In the genomic region with DNA sequence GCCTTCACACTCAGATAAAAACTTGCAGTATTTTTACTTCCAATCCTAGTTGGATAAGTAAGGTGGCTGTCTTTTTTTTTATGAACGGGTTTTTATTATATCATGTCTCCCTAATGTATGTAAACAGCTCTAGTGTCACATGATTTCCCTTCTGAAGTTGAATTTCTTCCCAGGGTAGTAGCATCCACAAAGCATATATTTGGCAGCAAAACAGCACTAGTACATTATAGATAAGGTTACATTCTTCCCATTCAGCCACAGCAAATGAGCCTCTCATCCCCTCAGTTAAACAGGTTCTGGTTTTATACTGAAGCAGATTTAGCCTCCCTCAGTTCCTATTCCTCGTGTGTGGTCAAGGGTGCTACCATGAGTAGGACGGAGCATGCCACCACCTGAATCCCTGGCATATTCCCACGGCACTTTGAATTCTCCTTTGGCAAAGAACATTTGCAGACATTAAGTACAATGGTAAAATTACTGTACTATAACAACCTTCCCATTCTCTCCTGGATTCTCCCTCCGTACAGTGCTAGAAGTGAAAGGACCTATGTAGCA, we compare ENCODE assay signal across 22 cellular contexts. TPM values are rescaled to one million over a fixed set of nuclear protein-coding genes. Genes with fewer than 3 reads are reported as not detected.
DNase-seq lines count a peak whose midpoint lies in the region; ATAC-seq, FAIRE-seq and TF ChIP-seq lines count a peak whose summit lies in the region.
"Had no signal": no experiment of that assay in that cellular context is flagged by ENCODE, and none has a peak within 500 bp of the region (broad histone marks: within the 10 kb centered on the region; RNA-seq: fewer than 3 reads in every experiment).

No MANE protein-coding gene starts in this region.

- no peak overlapping the region for H3K4me3 Mint-ChIP-seq in activated T-cell treated with anti-CD3 and anti-CD28 coated beads, Interleukin-2, amount 50 U/mL, for 4 hours
- H3K4me3 Mint-ChIP-seq: CD4-positive, CD25-positive, alpha-beta regulatory T cell; dendritic cell treated with granulocyte-macrophage colony-stimulating factor and Interleukin-4, amounts not matched to agents 40 ng/mL and 50 ng/mL, for 4 days had no signal

- no TSS peak for BruUV-seq in endothelial cell of umbilical vein (replicated peaks; lab: Mats Ljungman, UMichigan)

- CTCF ChIA-PET in endothelial cell of umbilical vein (lab: Charles Lee) = interaction anchor here (1.2 to 1.6 kb wide), 2 partner anchors 13 to 33 kb away, joined by 4 to 6 read pairs (median 5); no protein-coding TSS in a partner anchor

- POLR2A ChIA-PET in endothelial cell of umbilical vein (lab: Charles Lee) = no interaction called here

- 87% methylated on average over 5 of the region's 5 CpGs for WGBS in smooth muscle cell (ENCODE audit: low lambda C conversion rate)

- no peak for ATAC-seq in activated T-cell treated with anti-CD3 and anti-CD28 coated beads, Interleukin-2, amount 50 U/mL, for 4 hours
- ATAC-seq: gastroesophageal sphincter had no signal

- no peaks in the 10 kb centered on the region for H3K36me3 Mint-ChIP-seq in activated T-cell treated with anti-CD3 and anti-CD28 coated beads, Interleukin-2, amount 50 U/mL, for 4 hours (ENCODE audit: insufficient read depth)
- H3K36me3 Mint-ChIP-seq: CD4-positive, CD25-positive, alpha-beta regulatory T cell had no signal

- H3K9me3 ChIP-seq in left ventricle myocardium inferior (replicated peaks) (no peaks in the 10 kb centered on the region), endothelial cell of umbilical vein (replicated peaks; ENCODE audit: control insufficient read depth, insufficient read depth, low read length) (no peaks in the 10 kb centered on the region), smooth muscle cell (replicated peaks; ENCODE audit: low read depth) (no peaks in the 10 kb centered on the region)
- H3K9me3 ChIP-seq: gastroesophageal sphincter, MG63, tibial artery had no signal

- H3K27ac ChIP-seq in left ventricle myocardium inferior (replicated peaks) (peak overlapping the region; percentile 4), endothelial cell of umbilical vein (ENCODE audit: insufficient read depth, low read depth, low read length) (no peak overlapping the region), smooth muscle cell (ENCODE audit: low read depth) (no peak overlapping the region)
- H3K27ac ChIP-seq: brain microvascular endothelial cell, epithelial cell of prostate, gastroesophageal sphincter, PC-9, tibial artery had no signal

- H3K4me1 Mint-ChIP-seq in activated T-cell treated with anti-CD3 and anti-CD28 coated beads, Interleukin-2, amount 50 U/mL, for 4 hours (ENCODE audit: low read depth) = no peaks in the 10 kb centered on the region
- H3K4me1 Mint-ChIP-seq: CD4-positive, CD25-positive, alpha-beta regulatory T cell had no signal

- H3K79me2 ChIP-seq in endothelial cell of umbilical vein (ENCODE audit: control insufficient read depth, insufficient read depth, low read length) (no peaks in the 10 kb centered on the region), smooth muscle cell (ENCODE audit: low read depth) (no peaks in the 10 kb centered on the region)

- H3K4me1 ChIP-seq in left ventricle myocardium inferior (peaks cover 35% of the 10 kb centered on the region), endothelial cell of umbilical vein (ENCODE audit: control insufficient read depth, extremely low read depth, insufficient read depth, low read length) (peaks cover 6% of the 10 kb centered on the region), smooth muscle cell (ENCODE audit: low read depth) (peaks cover 5% of the 10 kb centered on the region)

- H4K20me1 ChIP-seq in endothelial cell of umbilical vein (replicated peaks; ENCODE audit: control insufficient read depth, extremely low read depth, insufficient read depth, low read length) (no peaks in the 10 kb centered on the region), smooth muscle cell (ENCODE audit: low read depth) (no peaks in the 10 kb centered on the region)

- DNase-seq in left ventricle myocardium inferior (no peak), cardiac septum (ENCODE audit: low spot score) (no peak), NCI-H510A (lab: John Stamatoyannopoulos, UW) (peak; percentile 7), endothelial cell of umbilical vein (ENCODE audit: low read depth, low spot score) (peak; percentile 16), smooth muscle cell (lab: John Stamatoyannopoulos, UW; ENCODE audit: unreplicated experiment) (no peak), erythroblast (lab: John Stamatoyannopoulos, UW) (no peak), NCI-H82 (lab: John Stamatoyannopoulos, UW) (no peak)
- DNase-seq in activated T-cell treated with anti-CD3 and anti-CD28 coated beads, Interleukin-2, amount 50 U/mL, for 4 hours = no peak
- DNase-seq: activated CD4-positive, alpha-beta T cell treated with anti-CD3 and anti-CD28 coated beads for 48 hours; activated effector memory CD4-positive, alpha-beta T cell treated with Interleukin-2 at 50 U/mL for 16 hours; brain microvascular endothelial cell; CD4-positive, CD25-positive, alpha-beta regulatory T cell; MG63; PC-9; stimulated activated CD4-positive, alpha-beta T cell treated with anti-CD3 and anti-CD28 coated beads, Interleukin-2, amount 100 ng/mL, for 48 hours; stimulated activated naive CD4-positive, alpha-beta T cell treated with Interleukin-2 at 50 U/mL for 16 hours; tibial artery had no signal

- dilution Hi-C loops in endothelial cell of umbilical vein (cut with MboI; ENCODE audit: extremely low pct_ligation_motif_present, low sequenced_read_pairs) = no loop called here

- TF ChIP-seq POLR2A in endothelial cell of umbilical vein (IDR thresholded peaks at IDR 0.05; ENCODE audit: low read depth, low read length) = no peak
- TF ChIP-seq POLR2A in erythroblast (IDR thresholded peaks at IDR 0.05; ENCODE audit: low read length) = no peak

- H3K4me3 ChIP-seq in left ventricle myocardium inferior (no peak overlapping the region), endothelial cell of umbilical vein (replicated peaks in 1 of 3; ENCODE audit: insufficient read depth in 1 of 3, low read depth in 1 of 3, low read length in 3 of 3) (no peak overlapping the region), smooth muscle cell (no peak overlapping the region)
- H3K4me3 ChIP-seq: gastroesophageal sphincter, GM12878, MG63, PC-9, tibial artery had no signal

- peaks cover 7% of the 10 kb centered on the region for H3K27me3 Mint-ChIP-seq in activated T-cell treated with anti-CD3 and anti-CD28 coated beads, Interleukin-2, amount 50 U/mL, for 4 hours (ENCODE audit: low read depth)
- H3K27me3 Mint-ChIP-seq: CD4-positive, CD25-positive, alpha-beta regulatory T cell; dendritic cell treated with granulocyte-macrophage colony-stimulating factor and Interleukin-4, amounts not matched to agents 40 ng/mL and 50 ng/mL, for 4 days had no signal

- no peak overlapping the region for H3K9ac ChIP-seq in endothelial cell of umbilical vein (replicated peaks; ENCODE audit: extremely low read depth, insufficient read depth, low read length)
- H3K9ac ChIP-seq in smooth muscle cell (ENCODE audit: low read depth) = no peak overlapping the region

- no peak for TF ChIP-seq CTCF in left ventricle myocardium inferior (IDR thresholded peaks at IDR 0.05; ENCODE audit: borderline replicate concordance)
- TF ChIP-seq CTCF in endothelial cell of umbilical vein (IDR thresholded peaks at IDR 0.05; ENCODE audit: extremely low read depth in 1 of 2, insufficient read depth in 1 of 2, low read depth in 1 of 2, low read length in 2 of 2) = no peak
- TF ChIP-seq CTCF in smooth muscle cell (IDR thresholded peaks at IDR 0.05; ENCODE audit: borderline replicate concordance, insufficient read depth, poor library complexity, severe bottlenecking) = no peak

- no peaks in the 10 kb centered on the region for H3K36me3 ChIP-seq in left ventricle myocardium inferior
- H3K36me3 ChIP-seq in endothelial cell of umbilical vein (ENCODE audit: control insufficient read depth in 2 of 2, extremely low read depth in 1 of 2, insufficient read depth in 2 of 2, low read length in 2 of 2) = no peaks in the 10 kb centered on the region
- no peaks in the 10 kb centered on the region for H3K36me3 ChIP-seq in smooth muscle cell (ENCODE audit: low read depth)
- H3K36me3 ChIP-seq: brain microvascular endothelial cell, MG63 had no signal

- no peaks in the 10 kb centered on the region for H3K27me3 ChIP-seq in left ventricle myocardium inferior (ENCODE audit: low read depth)
- H3K27me3 ChIP-seq in endothelial cell of umbilical vein (ENCODE audit: control insufficient read depth in 2 of 2, insufficient read depth in 2 of 2, low read length in 2 of 2) = no peaks in the 10 kb centered on the region
- H3K27me3 ChIP-seq in smooth muscle cell (ENCODE audit: low read depth) = no peaks in the 10 kb centered on the region
- H3K27me3 ChIP-seq: brain microvascular endothelial cell, gastroesophageal sphincter, MG63, tibial artery had no signal

- intact Hi-C loops in left ventricle myocardium inferior (cut with micrococcal nuclease) (no loop called here), cardiac septum (cut with DNase I) (no loop called here), endothelial cell of umbilical vein (cut with micrococcal nuclease) (no loop called here)

- no peak for FAIRE-seq in endothelial cell of umbilical vein (lab: Jason Lieb, UNC)
- FAIRE-seq: GM12878, small intestine had no signal

- no peaks in the 10 kb centered on the region for H3F3A ChIP-seq in smooth muscle cell (ENCODE audit: low read depth)

- H3K9me3 Mint-ChIP-seq in activated T-cell treated with anti-CD3 and anti-CD28 coated beads, Interleukin-2, amount 50 U/mL, for 4 hours = no peaks in the 10 kb centered on the region
- H3K9me3 Mint-ChIP-seq: dendritic cell treated with granulocyte-macrophage colony-stimulating factor and Interleukin-4, amounts not matched to agents 40 ng/mL and 50 ng/mL, for 4 days had no signal

- no peak overlapping the region for H3K4me2 ChIP-seq in endothelial cell of umbilical vein (ENCODE audit: insufficient read depth, low read length)
- H3K4me2 ChIP-seq in smooth muscle cell = no peak overlapping the region
- H3K4me2 ChIP-seq: PC-9 had no signal

- H2AFZ ChIP-seq in endothelial cell of umbilical vein (ENCODE audit: low read depth, low read length) (no peak overlapping the region), smooth muscle cell (ENCODE audit: low read depth) (peak overlapping the region; percentile 58)
- H2AFZ ChIP-seq: PC-9 had no signal

- no peaks in the 10 kb centered on the region for H3K9me1 ChIP-seq in endothelial cell of umbilical vein (replicated peaks; ENCODE audit: control insufficient read depth, extremely low read depth, insufficient read depth, low read length)

RNA-seq across cellular contexts. Expression of gene DTNA, which starts 15.4 kb away (rescaled TPM):
- total RNA-seq in left ventricle myocardium inferior (167 TPM), cardiac septum (208 TPM), endothelial cell of umbilical vein (15.3 and 16.8 TPM in 2 replicates), smooth muscle cell (3.1 and 9.9 TPM in 2 replicates)
- polyA plus RNA-seq in endothelial cell of umbilical vein (6.6 and 9.0 TPM in 2 replicates), smooth muscle cell (1.3 and 3.0 TPM in 2 replicates)
- polyA plus RNA-seq in endothelial cell of umbilical vein (2011; cell fraction: cytosol; rRNA removed) = 6.2 and 6.5 TPM in 2 replicates
- 16.6 and 19.9 TPM in 2 replicates for polyA plus RNA-seq in endothelial cell of umbilical vein (2011; cell fraction: nucleus; rRNA removed)
- 4.4 and 8.7 TPM in 2 replicates for polyA plus RNA-seq in endothelial cell of umbilical vein (2012)
- 20.2 and 28.5 TPM in 2 replicates for polyA minus RNA-seq in endothelial cell of umbilical vein
- polyA minus RNA-seq in endothelial cell of umbilical vein (2011; cell fraction: cytosol; rRNA and poly(A)+ RNA removed) = 1.1 TPM
- 36.4 and 48.4 TPM in 2 replicates for polyA minus RNA-seq in endothelial cell of umbilical vein (2011; cell fraction: nucleus; rRNA and poly(A)+ RNA removed)
- under 1 TPM in 2 of 3 donors, not detected in 1; 0.18 to 0.24 TPM for total RNA-seq in activated T-cell treated with anti-CD3 and anti-CD28 coated beads, Interleukin-2, amount 50 U/mL, for 4 hours
- total RNA-seq: CD4-positive, CD25-positive, alpha-beta regulatory T cell; PC-9 had no signal
- polyA plus RNA-seq: CD4-positive, CD25-positive, alpha-beta regulatory T cell had no signal

Comparison
In these comparisons a context has a peak if more than half of its experiments do, and no peak if none do; other contexts are left out.
1. DNase-seq: peak in NCI-H510A (single experiment) and endothelial cell of umbilical vein (single experiment); none in left ventricle myocardium inferior (single experiment), cardiac septum (single experiment), smooth muscle cell (single experiment), erythroblast (0 of 2), activated T-cell treated with anti-CD3 and anti-CD28 coated beads, Interleukin-2, amount 50 U/mL, for 4 hours (single experiment) and NCI-H82 (single experiment).